ENCODE assay signal across 11 cellular contexts in genomic region chr1:31700468-31701136, GRCh38. TPM values are rescaled to one million over a fixed set of nuclear protein-coding genes. Genes with fewer than 3 reads are reported as not detected.
DNase-seq lines count a peak whose midpoint lies in the region; TF ChIP-seq lines count a peak whose summit lies in the region.
"Had no signal": no experiment of that assay in that cellular context is flagged by ENCODE, and none has a peak within 500 bp of the region (broad histone marks: within the 10 kb centered on the region; RNA-seq: fewer than 3 reads in every experiment).

No MANE protein-coding gene starts in this region.

- POLR2A ChIA-PET in AG04449 (lab: Yijun Ruan, JAX), result interaction anchor here (0.9 to 5.7 kb wide), 5 partner anchors 10 to 97 kb away, joined by 3 to 101 read pairs (median 4); no protein-coding TSS in a partner anchor

- WGBS in HUES64, result 81% methylated on average over 7 of the region's 7 CpGs

- no peak overlapping the region for H3K4me3 Mint-ChIP-seq in progenitor cell of endocrine pancreas (ENCODE audit: low read depth)
- H3K4me3 Mint-ChIP-seq: activated T-cell treated with anti-CD3 and anti-CD28 coated beads, Interleukin-2, amount 50 U/mL, for 4 hours; stimulated activated naive CD8-positive, alpha-beta T cell treated with anti-CD3 and anti-CD28 coated beads, Interleukin-15, Interleukin-2, amounts not matched to agents 100 ng/mL and 50 ng/mL, for 24 hours had no signal

- TF ChIP-seq CTCF in AG04449 (IDR thresholded peaks at IDR 0.05; ENCODE audit: insufficient read depth, low read length, missing control alignments) (no peak), progenitor cell of endocrine pancreas (IDR thresholded peaks at IDR 0.05; ENCODE audit: unreplicated experiment) (no peak)

- peaks cover 9% of the 10 kb centered on the region for H3K4me1 Mint-ChIP-seq in progenitor cell of endocrine pancreas (ENCODE audit: low read depth)

- peaks cover 57% of the 10 kb centered on the region for H3K27me3 Mint-ChIP-seq in progenitor cell of endocrine pancreas

- peak overlapping the region; percentile 91 for H3K27ac Mint-ChIP-seq in progenitor cell of endocrine pancreas
- H3K27ac Mint-ChIP-seq: stimulated activated naive CD8-positive, alpha-beta T cell treated with anti-CD3 and anti-CD28 coated beads, Interleukin-15, Interleukin-2, amounts not matched to agents 100 ng/mL and 50 ng/mL, for 24 hours had no signal

- peaks cover 20% of the 10 kb centered on the region for H3K4me1 ChIP-seq in HUES64 (ENCODE audit: insufficient read depth, low read length)

- DNase-seq in AG04449 (ENCODE audit: low read depth, low spot score) (no peak), progenitor cell of endocrine pancreas (ENCODE audit: low spot score, unreplicated experiment) (no peak), ureter (ENCODE audit: low spot score) (no peak), foreskin melanocyte (no peak), A172 (ENCODE audit: low spot score) (no peak)
- DNase-seq in activated CD4-positive, alpha-beta T cell treated with anti-CD3 and anti-CD28 coated beads for 4 hours, result no peak
- DNase-seq: effector memory CD4-positive, alpha-beta T cell had no signal

- H3K27ac ChIP-seq in HUES64 (ENCODE audit: low read depth, low read length) (no peak overlapping the region; the same call in 1 of the 2 replicates), cingulate gyrus (ENCODE audit: low read depth, low read length) (peak overlapping the region; percentile 80)

- H3K4me3 ChIP-seq in AG04449 (ENCODE audit: low read depth, low read length), result peak overlapping the region; percentile 80
- H3K4me3 ChIP-seq in HUES64 (ENCODE audit: low read length), result no peak overlapping the region

- H3K9ac ChIP-seq in HUES64 (ENCODE audit: low read depth, low read length), result 0 out of 2 replicates have a peak overlapping the region, but pooled peaks have one; percentile 16

- H3K36me3 Mint-ChIP-seq in progenitor cell of endocrine pancreas (ENCODE audit: insufficient read depth), result no peaks in the 10 kb centered on the region

- no peaks in the 10 kb centered on the region for H3K27me3 ChIP-seq in HUES64 (ENCODE audit: insufficient read depth, low read length)

- H3K9me3 ChIP-seq in HUES64 (ENCODE audit: insufficient read depth, low read depth, low read length), result no peaks in the 10 kb centered on the region

- H3K36me3 ChIP-seq in HUES64 (ENCODE audit: insufficient read depth, low read length), result peaks cover 3% of the 10 kb centered on the region; the same call in 1 of the 2 replicates

- no peaks in the 10 kb centered on the region for H3K9me3 Mint-ChIP-seq in progenitor cell of endocrine pancreas (ENCODE audit: low read depth)
- H3K9me3 Mint-ChIP-seq: activated T-cell treated with anti-CD3 and anti-CD28 coated beads, Interleukin-2, amount 50 U/mL, for 4 hours; stimulated activated naive CD8-positive, alpha-beta T cell treated with anti-CD3 and anti-CD28 coated beads, Interleukin-15, Interleukin-2, amounts not matched to agents 100 ng/mL and 50 ng/mL, for 24 hours had no signal

- CTCF ChIA-PET in AG04449 (lab: Yijun Ruan, JAX), result interaction anchor here (0.7 to 6.9 kb wide), 15 partner anchors 8 to 373 kb away, joined by 3 to 117 read pairs (median 4); no protein-coding TSS in a partner anchor

RNA-seq across cellular contexts. Expression of gene COL16A1, which starts 3.2 kb away (rescaled TPM):
- polyA plus RNA-seq in HUES64 (2013, experiment 1 of 2), result 4.0 TPM
- 3.9 TPM for polyA plus RNA-seq in HUES64 (2013, experiment 2 of 2)
- 0.67 and 2.1 TPM in 2 replicates for total RNA-seq in progenitor cell of endocrine pancreas
- total RNA-seq in ureter, result 110 TPM
- 12.7 and 26.2 TPM in 2 replicates for total RNA-seq in A172 (2014; rRNA removed; shearing (Covaris generic))

RNA-seq across cellular contexts. Expression of gene PEF1, which starts 55.9 kb away (rescaled TPM):
- polyA plus RNA-seq in HUES64 (2013, experiment 1 of 2), result 41.1 TPM
- 39.9 TPM for polyA plus RNA-seq in HUES64 (2013, experiment 2 of 2)
- total RNA-seq in progenitor cell of endocrine pancreas (39.1 and 42.8 TPM in 2 replicates), ureter (76.9 TPM)
- total RNA-seq in A172 (2014; rRNA removed; shearing (Covaris generic)), result 62.2 and 62.7 TPM in 2 replicates
